ENCODE assay signal across 8 cellular contexts in the genomic region with DNA sequence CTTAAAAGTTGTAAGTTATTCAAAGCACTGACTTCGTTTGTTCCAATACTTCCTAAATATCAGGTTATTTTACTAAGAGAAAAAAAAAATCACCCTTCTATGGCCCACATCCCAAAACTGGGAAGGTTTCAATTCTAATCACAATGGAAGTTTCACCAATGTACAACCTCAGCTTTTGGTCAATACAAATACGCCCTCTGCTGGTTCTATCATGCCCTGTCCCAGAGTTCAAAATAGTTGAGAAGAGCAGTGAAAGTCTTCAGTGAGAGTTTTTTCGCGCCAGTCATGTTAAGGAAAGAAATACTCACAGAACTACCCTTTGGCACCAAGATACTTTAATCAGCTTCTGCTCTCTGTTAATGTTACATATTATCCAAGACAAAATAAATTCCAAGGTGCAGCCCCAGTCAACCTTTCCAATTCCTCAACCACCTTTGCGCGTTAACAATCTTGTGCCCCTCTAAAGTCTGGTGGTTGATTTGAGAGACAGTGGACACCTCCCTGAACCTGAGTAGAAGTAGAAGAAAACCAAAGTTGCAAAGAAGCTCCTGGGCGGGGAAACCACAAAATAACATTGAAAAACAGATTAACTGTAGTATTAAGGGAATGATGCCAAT. TPM values are rescaled to one million over a fixed set of nuclear protein-coding genes. Genes with fewer than 3 reads are reported as not detected.
DNase-seq lines count a peak whose midpoint lies in the region; ATAC-seq and TF ChIP-seq lines count a peak whose summit lies in the region.

No MANE protein-coding gene starts in this region.

- H3K4me3 Mint-ChIP-seq in endothelial cell (ENCODE audit: unreplicated experiment), result no peak overlapping the region

- peak; percentile 25 for DNase-seq in CMK (ENCODE audit: low read depth)
- DNase-seq in NCI-H69 (lab: John Stamatoyannopoulos, UW), result peak; percentile 62
- peak; percentile 38 for DNase-seq in activated CD4-positive, alpha-beta T cell treated with anti-CD3 and anti-CD28 coated beads, Interleukin-2, amount 50 U/mL, for 1 hour
- DNase-seq in endothelial cell (ENCODE audit: low spot score), result peak; percentile 65
- peak; percentile 53 for DNase-seq in middle frontal gyrus (ENCODE audit: extremely low spot score, low spot score)
- peak; percentile 54 for DNase-seq in stromal cell of bone marrow (ENCODE audit: low read depth)

- no peaks in the 10 kb centered on the region for H3K9me3 Mint-ChIP-seq in endothelial cell (ENCODE audit: unreplicated experiment)

- H3K27me3 Mint-ChIP-seq in endothelial cell (ENCODE audit: unreplicated experiment), result no peaks in the 10 kb centered on the region

- no peak overlapping the region for H3K27ac Mint-ChIP-seq in endothelial cell (ENCODE audit: unreplicated experiment)

- no peaks in the 10 kb centered on the region for H3K4me1 Mint-ChIP-seq in endothelial cell (ENCODE audit: unreplicated experiment)

- peak; percentile 86 for TF ChIP-seq CTCF in endothelial cell (IDR thresholded peaks at IDR 0.05; ENCODE audit: unreplicated experiment)

- ATAC-seq in HG02852 (IDR thresholded peaks at IDR 0.05; ENCODE audit: unreplicated experiment) (peak; percentile 57), HG03460 (IDR thresholded peaks at IDR 0.05; ENCODE audit: unreplicated experiment) (no peak)

- H3K36me3 Mint-ChIP-seq in endothelial cell (ENCODE audit: low read depth, unreplicated experiment), result no peaks in the 10 kb centered on the region

RNA-seq across cellular contexts. Expression of a gene that starts 59.9 kb away (rescaled TPM):
- 113 TPM for total RNA-seq in endothelial cell (ENCODE audit: unreplicated experiment)
